ENCODE assay signal across 29 cellular contexts in genomic region chr16:11985250-11985649, GRCh38. TPM values are rescaled to one million over a fixed set of nuclear protein-coding genes. Genes with fewer than 3 reads are reported as not detected.
"Had no signal": no experiment of that assay in that cellular context is flagged by ENCODE, and none has a peak within 500 bp of the region (broad histone marks: within the 10 kb centered on the region; RNA-seq: fewer than 3 reads in every experiment).

No MANE protein-coding gene starts in this region.

- H3K27ac ChIP-seq: colonic mucosa, gastrocnemius medialis, heart right ventricle, pancreas, spleen, stomach, thoracic aorta, transverse colon had no signal

- H3K4me1 ChIP-seq: colonic mucosa, pancreas, transverse colon had no signal

- H3K9me3 Mint-ChIP-seq: endodermal cell, natural killer cell had no signal

- H3K27ac Mint-ChIP-seq: endodermal cell, natural killer cell had no signal

- ATAC-seq: gastrocnemius medialis, heart right ventricle, left lobe of liver, mucosa of descending colon, natural killer cell, pancreas, sciatic nerve had no signal

- H3K27me3 ChIP-seq: colonic mucosa, gastrocnemius medialis, heart right ventricle, pancreas, spleen, stomach, transverse colon had no signal

- DNase-seq: colonic mucosa; effector CD4-positive, alpha-beta T cell; endodermal cell; gastrocnemius medialis; heart right ventricle; hypothalamus; islet precursor cell; mammary epithelial cell; mucosa of descending colon; natural killer cell; occipital lobe; pancreas; spleen; stimulated activated CD4-positive, alpha-beta T cell treated with anti-CD3 and anti-CD28 coated beads, Interleukin-15, amount 100 ng/mL, for 24 hours; stimulated activated CD4-positive, alpha-beta T cell treated with anti-CD3 and anti-CD28 coated beads, Interleukin-1b, Interleukin-23, amount 100 ng/mL, for 48 hours; stimulated activated CD4-positive, alpha-beta T cell treated with anti-CD3 and anti-CD28 coated beads, Interleukin-4, amount 100 ng/mL, for 24 hours; stimulated activated naive CD4-positive, alpha-beta T cell; stomach; substantia nigra; transverse colon had no signal

- H3K36me3 ChIP-seq: colonic mucosa, gastrocnemius medialis, pancreas, stomach, thoracic aorta, transverse colon had no signal

- H3K4me3 Mint-ChIP-seq: endodermal cell, natural killer cell had no signal

- H3K4me3 ChIP-seq: colonic mucosa, gastrocnemius medialis, heart right ventricle, mucosa of descending colon, pancreas, spleen, stomach, thoracic aorta, transverse colon had no signal

- H3K9me3 ChIP-seq: colonic mucosa, gastrocnemius medialis, heart right ventricle, mucosa of descending colon, pancreas, spleen, stomach, thoracic aorta, transverse colon had no signal

- H3K36me3 Mint-ChIP-seq: natural killer cell had no signal

RNA-seq across cellular contexts. Expression of gene TNFRSF17, which starts 20.2 kb away (rescaled TPM):
- total RNA-seq: cerebellum, dermis microvascular lymphatic vessel endothelial cell, endodermal cell, endothelial cell of umbilical vein, gastrocnemius medialis, heart right ventricle, lower leg skin, mammary epithelial cell, occipital lobe, pulmonary artery endothelial cell, sciatic nerve, skeletal muscle tissue, thoracic aorta had no signal
- polyA plus RNA-seq: endothelial cell of umbilical vein, heart right ventricle, mammary epithelial cell, pancreas had no signal
